ENCODE assay signal across 9 cellular contexts in genomic region chr3:16300881-16301359, GRCh38. TPM values are rescaled to one million over a fixed set of nuclear protein-coding genes. Genes with fewer than 3 reads are reported as not detected.
A peak's percentile ranks its signal among the peaks of the same experiment; 100 is the strongest.
DNase-seq lines count a peak whose midpoint lies in the region; ATAC-seq lines count a peak whose summit lies in the region.
"Had no signal": no experiment of that assay in that cellular context is flagged by ENCODE, and none has a peak within 500 bp of the region (broad histone marks: within the 10 kb centered on the region; RNA-seq: fewer than 3 reads in every experiment).

No MANE protein-coding gene starts in this region.

- intact Hi-C loops in posterior vena cava (cut with DNase I), result loop anchor here in 1 of 2 donors (5.0 kb wide), 1 partner anchor 216 kb away; no protein-coding TSS in a partner anchor

- H3K4me3 ChIP-seq in skin epidermis, result no peak overlapping the region

- DNase-seq in NCI-H510A treated with DMSO at 0.1 percent for 48 hours (lab: John Stamatoyannopoulos, UW), result peak; percentile 10
- DNase-seq in NCI-H510A (lab: John Stamatoyannopoulos, UW), result no peak
- peak; percentile 36 for DNase-seq in activated T-helper 1 cell treated with Interleukin-2 at 50 U/mL for 16 hours (ENCODE audit: low read depth)
- no peak for DNase-seq in NCI-H526 (lab: John Stamatoyannopoulos, UW)
- no peak for DNase-seq in posterior vena cava (ENCODE audit: low spot score)
- no peak for DNase-seq in EL

- peak; percentile 64 for ATAC-seq in HG03159 (IDR thresholded peaks at IDR 0.05; ENCODE audit: unreplicated experiment)

- H3K27ac ChIP-seq in skin epidermis, result peak overlapping the region in 11 of 21 experiments; percentile 2 to 83 (median 57)
- H3K27ac ChIP-seq: 22Rv1 had no signal

RNA-seq across cellular contexts. Expression of gene OXNAD1, which starts 35.9 kb away (rescaled TPM):
- total RNA-seq in posterior vena cava, result 1 to 10 TPM; 7.5 to 8.6 TPM

RNA-seq across cellular contexts. Expression of gene DPH3, which starts 36.2 kb away (rescaled TPM):
- 10 to 100 TPM; 35.4 to 47.1 TPM for total RNA-seq in posterior vena cava

Comparison
In these comparisons a context has a peak if more than half of its experiments do, and no peak if none do; other contexts are left out.
1. DNase-seq: peak in NCI-H510A treated with DMSO at 0.1 percent for 48 hours (single experiment) and activated T-helper 1 cell treated with Interleukin-2 at 50 U/mL for 16 hours (single experiment); none in NCI-H510A (single experiment), NCI-H526 (0 of 2), posterior vena cava (single experiment) and EL (single experiment).